Comparison of ENCODE assay signal across 9 cellular contexts in genomic region chr11:73322111-73322985, GRCh38. TPM values are rescaled to one million over a fixed set of nuclear protein-coding genes. Genes with fewer than 3 reads are reported as not detected.
DNase-seq lines count a peak whose midpoint lies in the region; TF ChIP-seq lines count a peak whose summit lies in the region.
"Had no signal": no experiment of that assay in that cellular context is flagged by ENCODE, and none has a peak within 500 bp of the region (broad histone marks: within the 10 kb centered on the region; RNA-seq: fewer than 3 reads in every experiment).

No MANE protein-coding gene starts in this region.

- no peaks in the 10 kb centered on the region for H3K27me3 ChIP-seq in endodermal cell (ENCODE audit: control insufficient read depth, insufficient read depth, low read length, poor library complexity, severe bottlenecking)
- no peaks in the 10 kb centered on the region for H3K27me3 ChIP-seq in neural progenitor cell

- H3K9ac ChIP-seq in endodermal cell (ENCODE audit: extremely low read depth, low read length, poor library complexity, severe bottlenecking) (no peak overlapping the region), neural progenitor cell (no peak overlapping the region)

- WGBS in endodermal cell (ENCODE audit: insufficient coverage in 1 of 2, insufficient read length in 1 of 2), 2 experiments = 89 to 92% methylated on average over 5 to 8 of the region's 8 CpGs

- no peaks in the 10 kb centered on the region for H3K9me3 ChIP-seq in endodermal cell (ENCODE audit: control insufficient read depth, low read length)
- H3K9me3 ChIP-seq in neural progenitor cell (ENCODE audit: low read depth) = no peaks in the 10 kb centered on the region

- peaks cover 11% of the 10 kb centered on the region for H3K4me1 Mint-ChIP-seq in endodermal cell
- H3K4me1 Mint-ChIP-seq in neural progenitor cell = peaks cover 77% of the 10 kb centered on the region
- no peaks in the 10 kb centered on the region for H3K4me1 Mint-ChIP-seq in activated T-helper 1 cell treated with anti-CD3 and anti-CD28 coated beads, Interleukin-12 subunit alpha, Interleukin-12 subunit beta, Interleukin-2, Interleukin-4 antibody, amounts not matched to agents 30 ng/mL and 10 ng/mL and 1 ng/mL, durations not matched to agents 14 hours and 24 hours and 36 hours (ENCODE audit: low read depth)

- H3K4me2 ChIP-seq in neural progenitor cell = peak overlapping the region; percentile 61

- H3K36me3 Mint-ChIP-seq in endodermal cell (ENCODE audit: low read depth) (peaks cover 22% of the 10 kb centered on the region), neural progenitor cell (peaks cover 13% of the 10 kb centered on the region)
- H3K36me3 Mint-ChIP-seq in activated T-helper 1 cell treated with anti-CD3 and anti-CD28 coated beads, Interleukin-12 subunit alpha, Interleukin-12 subunit beta, Interleukin-2, Interleukin-4 antibody, amounts not matched to agents 30 ng/mL and 10 ng/mL and 1 ng/mL, durations not matched to agents 14 hours and 24 hours and 36 hours (ENCODE audit: low read depth) = no peaks in the 10 kb centered on the region

- H3K9me3 Mint-ChIP-seq in endodermal cell (no peaks in the 10 kb centered on the region), neural progenitor cell (no peaks in the 10 kb centered on the region)
- H3K9me3 Mint-ChIP-seq in activated T-helper 1 cell treated with anti-CD3 and anti-CD28 coated beads, Interleukin-12 subunit alpha, Interleukin-12 subunit beta, Interleukin-2, Interleukin-4 antibody, amounts not matched to agents 30 ng/mL and 10 ng/mL and 1 ng/mL, durations not matched to agents 14 hours and 24 hours and 36 hours = no peaks in the 10 kb centered on the region

- peaks cover 9% of the 10 kb centered on the region for H3F3A ChIP-seq in neural progenitor cell (ENCODE audit: low read depth)

- no peak overlapping the region for H3K4me3 Mint-ChIP-seq in endodermal cell
- peak overlapping the region; percentile 51 for H3K4me3 Mint-ChIP-seq in neural progenitor cell
- H3K4me3 Mint-ChIP-seq in activated T-helper 1 cell treated with anti-CD3 and anti-CD28 coated beads, Interleukin-12 subunit alpha, Interleukin-12 subunit beta, Interleukin-2, Interleukin-4 antibody, amounts not matched to agents 30 ng/mL and 10 ng/mL and 1 ng/mL, durations not matched to agents 14 hours and 24 hours and 36 hours = no peak overlapping the region

- no peak for TF ChIP-seq CTCF in NB4 (IDR thresholded peaks at IDR 0.05; ENCODE audit: low read depth, low read length)
- TF ChIP-seq CTCF in endodermal cell (conservative IDR thresholded peaks at IDR 0.05) = no peak
- no peak for TF ChIP-seq CTCF in neural progenitor cell (IDR thresholded peaks at IDR 0.05)

- peak overlapping the region; percentile 27 for H3K27ac Mint-ChIP-seq in endodermal cell
- H3K27ac Mint-ChIP-seq in neural progenitor cell = peak overlapping the region; percentile 93
- no peak overlapping the region for H3K27ac Mint-ChIP-seq in activated T-helper 1 cell treated with anti-CD3 and anti-CD28 coated beads, Interleukin-12 subunit alpha, Interleukin-12 subunit beta, Interleukin-2, Interleukin-4 antibody, amounts not matched to agents 30 ng/mL and 10 ng/mL and 1 ng/mL, durations not matched to agents 14 hours and 24 hours and 36 hours

- H2AFZ ChIP-seq in neural progenitor cell (replicated peaks) = no peak overlapping the region

- peak; percentile 46 for DNase-seq in A172 (ENCODE audit: low spot score)
- DNase-seq in NB4 (ENCODE audit: low read depth) = peak; percentile 43
- DNase-seq in endodermal cell = no peak
- no peak for DNase-seq in neural progenitor cell (ENCODE audit: low spot score)
- no peak for DNase-seq in RKO (ENCODE audit: low spot score)
- no peak for DNase-seq in activated T-helper 1 cell treated with anti-CD3 and anti-CD28 coated beads, Interleukin-12 subunit alpha, Interleukin-12 subunit beta, Interleukin-2, Interleukin-4 antibody, amounts not matched to agents 30 ng/mL and 10 ng/mL and 1 ng/mL, durations not matched to agents 14 hours and 24 hours and 36 hours (ENCODE audit: low spot score)
- no peak for DNase-seq in NCI-H2196 (lab: John Stamatoyannopoulos, UW; ENCODE audit: unreplicated experiment)
- no peak for DNase-seq in NCI-H2029 treated with DMSO at 0.1 percent for 48 hours (lab: John Stamatoyannopoulos, UW)

- H3K27ac ChIP-seq in endodermal cell (ENCODE audit: low read depth, low read length) (peak overlapping the region; percentile 32), neural progenitor cell (no peak overlapping the region)
- H3K27ac ChIP-seq: VCaP had no signal

- H3K36me3 ChIP-seq in endodermal cell (ENCODE audit: control insufficient read depth, insufficient read depth, low read length) = no peaks in the 10 kb centered on the region
- H3K36me3 ChIP-seq in neural progenitor cell = no peaks in the 10 kb centered on the region

- peaks cover 67% of the 10 kb centered on the region for H4K20me1 ChIP-seq in neural progenitor cell (ENCODE audit: low read depth)

- peaks cover 63% of the 10 kb centered on the region for H3K79me2 ChIP-seq in neural progenitor cell (ENCODE audit: low read depth)

- H3K27me3 Mint-ChIP-seq in endodermal cell (ENCODE audit: insufficient read depth) = no peaks in the 10 kb centered on the region
- H3K27me3 Mint-ChIP-seq in neural progenitor cell (ENCODE audit: insufficient read depth, low read depth) = peaks cover 9% of the 10 kb centered on the region
- peaks cover 2% of the 10 kb centered on the region for H3K27me3 Mint-ChIP-seq in activated T-helper 1 cell treated with anti-CD3 and anti-CD28 coated beads, Interleukin-12 subunit alpha, Interleukin-12 subunit beta, Interleukin-2, Interleukin-4 antibody, amounts not matched to agents 30 ng/mL and 10 ng/mL and 1 ng/mL, durations not matched to agents 14 hours and 24 hours and 36 hours (ENCODE audit: insufficient read depth)

- intact Hi-C loops in activated T-helper 1 cell treated with anti-CD3 and anti-CD28 coated beads, Interleukin-12 subunit alpha, Interleukin-12 subunit beta, Interleukin-2, Interleukin-4 antibody, amounts not matched to agents 30 ng/mL and 10 ng/mL and 1 ng/mL, durations not matched to agents 14 hours and 24 hours and 36 hours (cut with micrococcal nuclease) = no loop called here

- no peak for TF ChIP-seq POLR2A in NB4 (IDR thresholded peaks at IDR 0.05; ENCODE audit: extremely low read depth, insufficient read length)

- H3K4me1 ChIP-seq in endodermal cell (ENCODE audit: control insufficient read depth, insufficient read depth, low read length) (no peaks in the 10 kb centered on the region), neural progenitor cell (peaks cover 53% of the 10 kb centered on the region)

- no peak overlapping the region for H3K4me3 ChIP-seq in NB4 (ENCODE audit: low read depth, low read length)
- H3K4me3 ChIP-seq in endodermal cell (ENCODE audit: low read length) = no peak overlapping the region
- no peak overlapping the region for H3K4me3 ChIP-seq in neural progenitor cell

RNA-seq across cellular contexts. Expression of gene ARHGEF17, which starts 14.3 kb away (rescaled TPM):
- 9.8 and 25.0 TPM in 2 replicates for total RNA-seq in A172 (2014; rRNA removed; shearing (Covaris generic))
- total RNA-seq in endodermal cell = 10 to 100 TPM; 31.0 to 39.0 TPM
- polyA plus RNA-seq in endodermal cell (2013, experiment 1 of 2) = 52.4 TPM
- polyA plus RNA-seq in endodermal cell (2013, experiment 2 of 2) = 45.3 TPM
- total RNA-seq in neural progenitor cell (ENCODE audit: low replicate concordance) = 19.9 and 41.8 TPM in 2 replicates
- 0.05 TPM in 1 of 2 replicates, not detected in the other for total RNA-seq in activated T-helper 1 cell treated with anti-CD3 and anti-CD28 coated beads, Interleukin-12 subunit alpha, Interleukin-12 subunit beta, Interleukin-2, Interleukin-4 antibody, amounts not matched to agents 30 ng/mL and 10 ng/mL and 1 ng/mL, durations not matched to agents 14 hours and 24 hours and 36 hours

RNA-seq across cellular contexts. Expression of gene P2RY6, which starts 50.2 kb away (rescaled TPM):
- not detected in 2 replicates for total RNA-seq in A172 (2014; rRNA removed; shearing (Covaris generic))
- total RNA-seq in endodermal cell (under 1 TPM; 0.31 to 0.37 TPM), neural progenitor cell (ENCODE audit: low replicate concordance) (0.25 TPM in 1 of 2 replicates, not detected in the other)
- 0.11 TPM for polyA plus RNA-seq in endodermal cell (2013, experiment 1 of 2)
- polyA plus RNA-seq in endodermal cell (2013, experiment 2 of 2) = not detected
- total RNA-seq in activated T-helper 1 cell treated with anti-CD3 and anti-CD28 coated beads, Interleukin-12 subunit alpha, Interleukin-12 subunit beta, Interleukin-2, Interleukin-4 antibody, amounts not matched to agents 30 ng/mL and 10 ng/mL and 1 ng/mL, durations not matched to agents 14 hours and 24 hours and 36 hours = not detected in 2 replicates

RNA-seq across cellular contexts. Expression of gene RELT, which starts 53.9 kb away (rescaled TPM):
- total RNA-seq in A172 (2014; rRNA removed; shearing (Covaris generic)) = 15.5 and 17.0 TPM in 2 replicates
- total RNA-seq in endodermal cell (1 to 10 TPM; 6.9 to 8.9 TPM), neural progenitor cell (ENCODE audit: low replicate concordance) (5.4 and 15.0 TPM in 2 replicates)
- polyA plus RNA-seq in endodermal cell (2013, experiment 1 of 2) = 7.8 TPM
- polyA plus RNA-seq in endodermal cell (2013, experiment 2 of 2) = 8.4 TPM
- total RNA-seq in activated T-helper 1 cell treated with anti-CD3 and anti-CD28 coated beads, Interleukin-12 subunit alpha, Interleukin-12 subunit beta, Interleukin-2, Interleukin-4 antibody, amounts not matched to agents 30 ng/mL and 10 ng/mL and 1 ng/mL, durations not matched to agents 14 hours and 24 hours and 36 hours = 34.6 and 37.6 TPM in 2 replicates

Comparison
In these comparisons a context has a peak if more than half of its experiments do, and no peak if none do; other contexts are left out.
1. DNase-seq: peak in A172 (single experiment) and NB4 (single experiment); none in endodermal cell (single experiment), neural progenitor cell (single experiment), RKO (single experiment), activated T-helper 1 cell treated with anti-CD3 and anti-CD28 coated beads, Interleukin-12 subunit alpha, Interleukin-12 subunit beta, Interleukin-2, Interleukin-4 antibody, amounts not matched to agents 30 ng/mL and 10 ng/mL and 1 ng/mL, durations not matched to agents 14 hours and 24 hours and 36 hours (single experiment), NCI-H2196 (single experiment) and NCI-H2029 treated with DMSO at 0.1 percent for 48 hours (single experiment).
2. RNA of gene ARHGEF17, which starts 14.3 kb away (total RNA-seq): 31.0 to 39.0 TPM in endodermal cell, 19.9 to 41.8 TPM in neural progenitor cell and 9.8 to 25.0 TPM in A172; 0.05 TPM in activated T-helper 1 cell treated with anti-CD3 and anti-CD28 coated beads, Interleukin-12 subunit alpha, Interleukin-12 subunit beta, Interleukin-2, Interleukin-4 antibody, amounts not matched to agents 30 ng/mL and 10 ng/mL and 1 ng/mL, durations not matched to agents 14 hours and 24 hours and 36 hours; every median in the first group is over 10 times any median in the second.